In genomic region chr2:101342625-101343008, GRCh38 we compare ENCODE assay signal across 11 cellular contexts. TPM values are rescaled to one million over a fixed set of nuclear protein-coding genes. Genes with fewer than 3 reads are reported as not detected.
DNase-seq lines count a peak whose midpoint lies in the region; ATAC-seq and TF ChIP-seq lines count a peak whose summit lies in the region.
"Had no signal": no experiment of that assay in that cellular context is flagged by ENCODE, and none has a peak within 500 bp of the region (broad histone marks: within the 10 kb centered on the region; RNA-seq: fewer than 3 reads in every experiment).

No MANE protein-coding gene starts in this region.

- H3K4me3 ChIP-seq in OCI-LY3 (ENCODE audit: low read length) (no peak overlapping the region), fibroblast of mammary gland (ENCODE audit: control insufficient read depth, low read depth, low read length) (peak overlapping the region; percentile 36), heart left ventricle (no peak overlapping the region)
- H3K4me3 ChIP-seq: SJSA1 had no signal

- H4K20me1 ChIP-seq in OCI-LY3 (ENCODE audit: insufficient read depth, low read length): no peaks in the 10 kb centered on the region

- H3K4me1 Mint-ChIP-seq in type B pancreatic cell (ENCODE audit: unreplicated experiment): peaks cover 42% of the 10 kb centered on the region

- H3K4me1 ChIP-seq in OCI-LY3 (ENCODE audit: low read length): peaks cover 9% of the 10 kb centered on the region
- peaks cover 0 to 25% (median 0%) of the 10 kb centered on the region in 12 donors for H3K4me1 ChIP-seq in heart left ventricle

- H3K27ac Mint-ChIP-seq in type B pancreatic cell: peak overlapping the region; percentile 58

- H3K9me3 Mint-ChIP-seq in type B pancreatic cell: no peaks in the 10 kb centered on the region

- no peak overlapping the region for H2AFZ ChIP-seq in OCI-LY3 (ENCODE audit: low read depth, low read length)

- intact Hi-C loops in heart left ventricle (cut with DNase I): loop anchor here (2.0 to 10.0 kb wide), 7 partner anchors 44 to 1102 kb away; partner anchors contain the start of gene CREG2 (in 7 of the 10)

- no peaks in the 10 kb centered on the region for H3K36me3 ChIP-seq in OCI-LY3 (replicated peaks; ENCODE audit: low read depth, low read length)
- H3K36me3 ChIP-seq in heart left ventricle: no peaks in the 10 kb centered on the region
- H3K36me3 ChIP-seq: SJSA1 had no signal

- H3K36me3 Mint-ChIP-seq in type B pancreatic cell: no peaks in the 10 kb centered on the region

- DNase-seq in DMS53 (lab: John Stamatoyannopoulos, UW): peak; percentile 46
- no peak for DNase-seq in DMS53 treated with DMSO at 0.1 percent for 48 hours (lab: John Stamatoyannopoulos, UW; ENCODE audit: unreplicated experiment)
- DNase-seq in fibroblast of mammary gland (ENCODE audit: low read depth): no peak
- no peak for DNase-seq in type B pancreatic cell (ENCODE audit: extremely low spot score, unreplicated experiment)
- DNase-seq in heart left ventricle: no peak

- H3K27me3 ChIP-seq in OCI-LY3 (ENCODE audit: low read depth, low read length) (no peaks in the 10 kb centered on the region), heart left ventricle (no peaks in the 10 kb centered on the region)
- H3K27me3 ChIP-seq: SJSA1 had no signal

- H3K27ac ChIP-seq in OCI-LY3 (ENCODE audit: low read length) (no peak overlapping the region), heart left ventricle (no peak overlapping the region)
- H3K27ac ChIP-seq: 22Rv1, SJSA1 had no signal

- TF ChIP-seq CTCF in OCI-LY3 (IDR thresholded peaks at IDR 0.05; ENCODE audit: low read depth, low read length) (no peak), fibroblast of mammary gland (conservative IDR thresholded peaks at IDR 0.05; ENCODE audit: control insufficient read depth, insufficient read depth, low read depth, low read length) (no peak), type B pancreatic cell (conservative IDR thresholded peaks at IDR 0.05) (no peak), heart left ventricle (IDR thresholded peaks at IDR 0.05) (no peak)

- H3K79me2 ChIP-seq in OCI-LY3 (ENCODE audit: low read length): no peaks in the 10 kb centered on the region

- TF ChIP-seq POLR2A in heart left ventricle (IDR thresholded peaks at IDR 0.05): no peak

- H3K9me3 ChIP-seq in OCI-LY3 (ENCODE audit: insufficient read depth, low read length): no peaks in the 10 kb centered on the region
- H3K9me3 ChIP-seq in heart left ventricle: no peaks in the 10 kb centered on the region
- H3K9me3 ChIP-seq: SJSA1 had no signal

- H3K27me3 Mint-ChIP-seq in type B pancreatic cell: no peaks in the 10 kb centered on the region

- ATAC-seq in GM18517 (IDR thresholded peaks at IDR 0.05; ENCODE audit: unreplicated experiment) (no peak), GM18511 (IDR thresholded peaks at IDR 0.05; ENCODE audit: unreplicated experiment) (no peak), heart left ventricle (no peak)

- H3K4me2 ChIP-seq in OCI-LY3 (ENCODE audit: low read length): peak overlapping the region; percentile 69

- peak overlapping the region; percentile 69 for H3K4me3 Mint-ChIP-seq in type B pancreatic cell

- whole genome bisulfite sequencing in heart left ventricle, 4 donors: 86 to 93% (median 90%) methylated on average over 15 of the region's 15 CpGs

- no peak overlapping the region for H3K9ac ChIP-seq in OCI-LY3 (ENCODE audit: low read length)

RNA-seq across cellular contexts. Expression of gene RNF149, which starts 34.1 kb away (rescaled TPM):
- total RNA-seq in type B pancreatic cell (ENCODE audit: low replicate concordance) (47.0 and 57.3 TPM in 2 replicates), heart left ventricle (10 to 100 TPM; 10.9 to 46.1 (median 15.8) TPM)
- 10 to 100 TPM; 14.7 to 20.6 TPM for polyA plus RNA-seq in heart left ventricle

RNA-seq across cellular contexts. Expression of gene CREG2, which starts 44.7 kb away (rescaled TPM):
- total RNA-seq in type B pancreatic cell (ENCODE audit: low replicate concordance): 1.9 and 4.2 TPM in 2 replicates
- total RNA-seq in heart left ventricle: 1 to 10 TPM in 1 of 9 donors, under 1 TPM in 3, not detected in 5; 0.18 to 1.1 (median 0.46) TPM
- polyA plus RNA-seq in heart left ventricle: not detected
- total RNA-seq: MCF 10A, SJSA1 had no signal
